Comparison of ENCODE assay signal across 17 cellular contexts in genomic region chr14:20428802-20429201, GRCh38. TPM values are rescaled to one million over a fixed set of nuclear protein-coding genes. Genes with fewer than 3 reads are reported as not detected.
DNase-seq lines count a peak whose midpoint lies in the region; ATAC-seq and TF ChIP-seq lines count a peak whose summit lies in the region.
"Had no signal": no experiment of that assay in that cellular context is flagged by ENCODE, and none has a peak within 500 bp of the region (broad histone marks: within the 10 kb centered on the region; RNA-seq: fewer than 3 reads in every experiment).

No MANE protein-coding gene starts in this region.

- no peak for DNase-seq in activated CD4-positive, alpha-beta memory T cell treated with anti-CD3 and anti-CD28 coated beads, Interleukin-2, amount 10 ng/mL, durations not matched to agents 7 days and 5 days
- DNase-seq in activated CD4-positive, alpha-beta memory T cell treated with anti-CD3 and anti-CD28 coated beads for 36 hours = no peak
- DNase-seq in M059J (ENCODE audit: low read depth) (peak; percentile 22), cerebellum (ENCODE audit: low spot score) (peak; percentile 41), chondrocyte (ENCODE audit: low spot score) (no peak), Ammon's horn (ENCODE audit: low spot score) (no peak)
- DNase-seq in stimulated activated naive B cell treated with anti-CD40 and anti-IgM and Interleukin-4, amounts not matched to agents 10 μg/mL and 1 μg/mL and 100 μg/mL, for 72 hours = no peak
- DNase-seq: ACHN; activated CD4-positive, alpha-beta T cell treated with anti-CD3 and anti-CD28 coated beads, Interleukin-2, amount 50 U/mL, for 48 hours; activated naive CD4-positive, alpha-beta T cell; foreskin melanocyte; left ventricle myocardium superior; naive thymus-derived CD4-positive, alpha-beta T cell; NCI-H2081 had no signal

- peak in 1 of 2 donors; percentile 9 for ATAC-seq in stimulated activated naive B cell treated with anti-CD40 and anti-IgM and Interleukin-4, amounts not matched to agents 10 μg/mL and 1 μg/mL and 100 μg/mL, for 72 hours (replicated peaks)
- no peak for ATAC-seq in GM21515 (IDR thresholded peaks at IDR 0.05; ENCODE audit: unreplicated experiment)
- ATAC-seq: left ventricle myocardium superior had no signal

- H3K9me3 Mint-ChIP-seq in activated CD4-positive, alpha-beta memory T cell treated with anti-CD3 and anti-CD28 coated beads, Interleukin-2, amount 10 ng/mL, durations not matched to agents 7 days and 5 days = no peaks in the 10 kb centered on the region
- no peaks in the 10 kb centered on the region for H3K9me3 Mint-ChIP-seq in activated CD4-positive, alpha-beta memory T cell treated with anti-CD3 and anti-CD28 coated beads for 36 hours
- peaks cover 3% of the 10 kb centered on the region in 2 donors for H3K9me3 Mint-ChIP-seq in stimulated activated naive B cell treated with anti-CD40 and anti-IgM and Interleukin-4, amounts not matched to agents 10 μg/mL and 1 μg/mL and 100 μg/mL, for 72 hours
- no peaks in the 10 kb centered on the region for H3K9me3 Mint-ChIP-seq in chondrocyte (ENCODE audit: low read depth)
- H3K9me3 Mint-ChIP-seq: naive thymus-derived CD4-positive, alpha-beta T cell had no signal

- CTCF ChIA-PET in activated CD4-positive, alpha-beta memory T cell treated with anti-CD3 and anti-CD28 coated beads, Interleukin-2, amount 10 ng/mL, durations not matched to agents 7 days and 5 days (lab: Charles Lee) = interaction anchor here (1.3 kb wide), 1 partner anchor 13 kb away, joined by 4 read pairs; no protein-coding TSS in a partner anchor
- CTCF ChIA-PET in activated CD4-positive, alpha-beta memory T cell treated with anti-CD3 and anti-CD28 coated beads for 36 hours (lab: Charles Lee) = interaction anchor here (2.4 kb wide), 1 partner anchor 14 kb away, joined by 12 read pairs; no protein-coding TSS in a partner anchor

- no peak for TF ChIP-seq CTCF in chondrocyte (IDR thresholded peaks at IDR 0.05)

- peaks cover 3% of the 10 kb centered on the region for H3K27me3 Mint-ChIP-seq in activated CD4-positive, alpha-beta memory T cell treated with anti-CD3 and anti-CD28 coated beads, Interleukin-2, amount 10 ng/mL, durations not matched to agents 7 days and 5 days
- no peaks in the 10 kb centered on the region for H3K27me3 Mint-ChIP-seq in activated CD4-positive, alpha-beta memory T cell treated with anti-CD3 and anti-CD28 coated beads for 36 hours
- no peaks in the 10 kb centered on the region for H3K27me3 Mint-ChIP-seq in stimulated activated naive B cell treated with anti-CD40 and anti-IgM and Interleukin-4, amounts not matched to agents 10 μg/mL and 1 μg/mL and 100 μg/mL, for 72 hours
- H3K27me3 Mint-ChIP-seq in chondrocyte (ENCODE audit: low read depth) = no peaks in the 10 kb centered on the region
- H3K27me3 Mint-ChIP-seq: naive thymus-derived CD4-positive, alpha-beta T cell had no signal

- peaks cover 20% of the 10 kb centered on the region for H3K4me1 Mint-ChIP-seq in activated CD4-positive, alpha-beta memory T cell treated with anti-CD3 and anti-CD28 coated beads, Interleukin-2, amount 10 ng/mL, durations not matched to agents 7 days and 5 days
- peaks cover 17% of the 10 kb centered on the region for H3K4me1 Mint-ChIP-seq in activated CD4-positive, alpha-beta memory T cell treated with anti-CD3 and anti-CD28 coated beads for 36 hours (ENCODE audit: low read depth)
- H3K4me1 Mint-ChIP-seq in stimulated activated naive B cell treated with anti-CD40 and anti-IgM and Interleukin-4, amounts not matched to agents 10 μg/mL and 1 μg/mL and 100 μg/mL, for 72 hours = peaks cover 46 to 56% of the 10 kb centered on the region in 2 donors
- H3K4me1 Mint-ChIP-seq in chondrocyte (ENCODE audit: low read depth) = peaks cover 7% of the 10 kb centered on the region

- no peaks in the 10 kb centered on the region for H3K36me3 Mint-ChIP-seq in activated CD4-positive, alpha-beta memory T cell treated with anti-CD3 and anti-CD28 coated beads, Interleukin-2, amount 10 ng/mL, durations not matched to agents 7 days and 5 days (ENCODE audit: low read depth)
- H3K36me3 Mint-ChIP-seq in activated CD4-positive, alpha-beta memory T cell treated with anti-CD3 and anti-CD28 coated beads for 36 hours = no peaks in the 10 kb centered on the region
- H3K36me3 Mint-ChIP-seq in stimulated activated naive B cell treated with anti-CD40 and anti-IgM and Interleukin-4, amounts not matched to agents 10 μg/mL and 1 μg/mL and 100 μg/mL, for 72 hours = peaks cover 0 to 5% of the 10 kb centered on the region in 2 donors
- H3K36me3 Mint-ChIP-seq in chondrocyte (ENCODE audit: low read depth) = no peaks in the 10 kb centered on the region
- H3K36me3 Mint-ChIP-seq: naive thymus-derived CD4-positive, alpha-beta T cell had no signal

- no peak overlapping the region for H3K4me3 Mint-ChIP-seq in activated CD4-positive, alpha-beta memory T cell treated with anti-CD3 and anti-CD28 coated beads, Interleukin-2, amount 10 ng/mL, durations not matched to agents 7 days and 5 days
- H3K4me3 Mint-ChIP-seq in activated CD4-positive, alpha-beta memory T cell treated with anti-CD3 and anti-CD28 coated beads for 36 hours = no peak overlapping the region
- peak overlapping the region; percentile 47 to 80 for H3K4me3 Mint-ChIP-seq in stimulated activated naive B cell treated with anti-CD40 and anti-IgM and Interleukin-4, amounts not matched to agents 10 μg/mL and 1 μg/mL and 100 μg/mL, for 72 hours
- no peak overlapping the region for H3K4me3 Mint-ChIP-seq in chondrocyte (ENCODE audit: unreplicated experiment)

- POLR2A ChIA-PET in activated CD4-positive, alpha-beta memory T cell treated with anti-CD3 and anti-CD28 coated beads, Interleukin-2, amount 10 ng/mL, durations not matched to agents 7 days and 5 days (lab: Charles Lee) = interaction anchor here (1.8 kb wide), 1 partner anchor 85 kb away, joined by 6 read pairs; the partner anchor contains the start of gene PARP2
- POLR2A ChIA-PET in activated CD4-positive, alpha-beta memory T cell treated with anti-CD3 and anti-CD28 coated beads for 36 hours (lab: Charles Lee) = no interaction called here

- intact Hi-C loops in activated CD4-positive, alpha-beta memory T cell treated with anti-CD3 and anti-CD28 coated beads for 36 hours (cut with micrococcal nuclease) = no loop called here

- H3K27ac Mint-ChIP-seq in activated CD4-positive, alpha-beta memory T cell treated with anti-CD3 and anti-CD28 coated beads, Interleukin-2, amount 10 ng/mL, durations not matched to agents 7 days and 5 days = peak overlapping the region; percentile 36
- H3K27ac Mint-ChIP-seq in activated CD4-positive, alpha-beta memory T cell treated with anti-CD3 and anti-CD28 coated beads for 36 hours = no peak overlapping the region
- peak overlapping the region; percentile 94 for H3K27ac Mint-ChIP-seq in stimulated activated naive B cell treated with anti-CD40 and anti-IgM and Interleukin-4, amounts not matched to agents 10 μg/mL and 1 μg/mL and 100 μg/mL, for 72 hours
- H3K27ac Mint-ChIP-seq in chondrocyte (ENCODE audit: unreplicated experiment) = no peak overlapping the region

RNA-seq across cellular contexts. Expression of gene KLHL33, which starts 7.2 kb away (rescaled TPM):
- total RNA-seq in activated CD4-positive, alpha-beta memory T cell treated with anti-CD3 and anti-CD28 coated beads, Interleukin-2, amount 10 ng/mL, durations not matched to agents 7 days and 5 days = under 1 TPM in 1 of 2 experiments, not detected in 1; 0.05 TPM
- under 1 TPM in 1 of 2 experiments, not detected in 1; 0.12 TPM for total RNA-seq in activated CD4-positive, alpha-beta memory T cell treated with anti-CD3 and anti-CD28 coated beads for 36 hours
- total RNA-seq in M059J (2014; rRNA removed; shearing (Covaris generic)) = not detected in 2 replicates
- total RNA-seq in cerebellum (0.18 TPM), chondrocyte (not detected in 3 replicates)
- total RNA-seq: HT1080, renal cortical epithelial cell had no signal

RNA-seq across cellular contexts. Expression of gene TEP1, which starts 15.5 kb away (rescaled TPM):
- total RNA-seq in activated CD4-positive, alpha-beta memory T cell treated with anti-CD3 and anti-CD28 coated beads, Interleukin-2, amount 10 ng/mL, durations not matched to agents 7 days and 5 days = 10 to 100 TPM; 60.7 to 63.5 TPM
- total RNA-seq in activated CD4-positive, alpha-beta memory T cell treated with anti-CD3 and anti-CD28 coated beads for 36 hours = 10 to 100 TPM; 47.1 to 49.3 TPM
- total RNA-seq in M059J (2014; rRNA removed; shearing (Covaris generic)) = 14.3 and 16.8 TPM in 2 replicates
- 10.3 TPM for total RNA-seq in cerebellum
- 19.2 to 32.7 TPM (median 22.8 TPM) in 3 replicates for total RNA-seq in chondrocyte

RNA-seq across cellular contexts. Expression of gene OSGEP, which starts 25.8 kb away (rescaled TPM):
- 10 to 100 TPM; 35.8 to 40.3 TPM for total RNA-seq in activated CD4-positive, alpha-beta memory T cell treated with anti-CD3 and anti-CD28 coated beads, Interleukin-2, amount 10 ng/mL, durations not matched to agents 7 days and 5 days
- total RNA-seq in activated CD4-positive, alpha-beta memory T cell treated with anti-CD3 and anti-CD28 coated beads for 36 hours = 10 to 100 TPM; 39.2 to 41.0 TPM
- 61.5 and 70.0 TPM in 2 replicates for total RNA-seq in M059J (2014; rRNA removed; shearing (Covaris generic))
- total RNA-seq in cerebellum (48.9 TPM), chondrocyte (26.0 to 41.4 TPM (median 28.6 TPM) in 3 replicates)

RNA-seq across cellular contexts. Expression of gene APEX1, which starts 26.2 kb away (rescaled TPM):
- 100 to 1,000 TPM in 1 of 2 experiments, 10 to 100 TPM in 1; 91.9 to 103 TPM for total RNA-seq in activated CD4-positive, alpha-beta memory T cell treated with anti-CD3 and anti-CD28 coated beads, Interleukin-2, amount 10 ng/mL, durations not matched to agents 7 days and 5 days
- total RNA-seq in activated CD4-positive, alpha-beta memory T cell treated with anti-CD3 and anti-CD28 coated beads for 36 hours = 100 to 1,000 TPM; 186 to 193 TPM
- 46.0 and 64.7 TPM in 2 replicates for total RNA-seq in M059J (2014; rRNA removed; shearing (Covaris generic))
- total RNA-seq in cerebellum = 33.4 TPM
- total RNA-seq in chondrocyte = 141 to 168 TPM (median 142 TPM) in 3 replicates

RNA-seq across cellular contexts. Expression of gene PIP4P1, which starts 32.4 kb away (rescaled TPM):
- 10 to 100 TPM; 39.5 to 42.9 TPM for total RNA-seq in activated CD4-positive, alpha-beta memory T cell treated with anti-CD3 and anti-CD28 coated beads, Interleukin-2, amount 10 ng/mL, durations not matched to agents 7 days and 5 days
- 10 to 100 TPM; 31.1 to 35.2 TPM for total RNA-seq in activated CD4-positive, alpha-beta memory T cell treated with anti-CD3 and anti-CD28 coated beads for 36 hours
- 23.8 and 27.2 TPM in 2 replicates for total RNA-seq in M059J (2014; rRNA removed; shearing (Covaris generic))
- total RNA-seq in cerebellum = 17.1 TPM
- total RNA-seq in chondrocyte = 31.0 to 36.9 TPM (median 32.0 TPM) in 3 replicates

Comparison
In these comparisons a context has a peak if more than half of its experiments do, and no peak if none do; other contexts are left out.
1. H3K27ac Mint-ChIP-seq: peak in activated CD4-positive, alpha-beta memory T cell treated with anti-CD3 and anti-CD28 coated beads, Interleukin-2, amount 10 ng/mL, durations not matched to agents 7 days and 5 days (single experiment) and stimulated activated naive B cell treated with anti-CD40 and anti-IgM and Interleukin-4, amounts not matched to agents 10 μg/mL and 1 μg/mL and 100 μg/mL, for 72 hours (single experiment); none in activated CD4-positive, alpha-beta memory T cell treated with anti-CD3 and anti-CD28 coated beads for 36 hours (single experiment) and chondrocyte (single experiment).
2. DNase-seq: peak in M059J (single experiment) and cerebellum (single experiment); none in activated CD4-positive, alpha-beta memory T cell treated with anti-CD3 and anti-CD28 coated beads, Interleukin-2, amount 10 ng/mL, durations not matched to agents 7 days and 5 days (single experiment), activated CD4-positive, alpha-beta memory T cell treated with anti-CD3 and anti-CD28 coated beads for 36 hours (single experiment), stimulated activated naive B cell treated with anti-CD40 and anti-IgM and Interleukin-4, amounts not matched to agents 10 μg/mL and 1 μg/mL and 100 μg/mL, for 72 hours (single experiment), chondrocyte (single experiment) and Ammon's horn (single experiment).
3. H3K4me3 Mint-ChIP-seq: peak in stimulated activated naive B cell treated with anti-CD40 and anti-IgM and Interleukin-4, amounts not matched to agents 10 μg/mL and 1 μg/mL and 100 μg/mL, for 72 hours (2 of 2); none in activated CD4-positive, alpha-beta memory T cell treated with anti-CD3 and anti-CD28 coated beads, Interleukin-2, amount 10 ng/mL, durations not matched to agents 7 days and 5 days (single experiment), activated CD4-positive, alpha-beta memory T cell treated with anti-CD3 and anti-CD28 coated beads for 36 hours (single experiment) and chondrocyte (single experiment).